In genomic region chr6:54481096-54481495, GRCh38 we compare ENCODE assay signal across 19 cellular contexts.
"Had no signal": no experiment of that assay in that cellular context is flagged by ENCODE, and none has a peak within 500 bp of the region (broad histone marks: within the 10 kb centered on the region; RNA-seq: fewer than 3 reads in every experiment).

No MANE protein-coding gene starts in this region.

- H3K36me3 ChIP-seq: breast epithelium, esophagus squamous epithelium, heart left ventricle, prostate gland, suprapubic skin, upper lobe of right lung had no signal

- H3K9me3 Mint-ChIP-seq: activated naive CD8-positive, alpha-beta T cell treated with anti-CD3 and anti-CD28 coated beads, Interleukin-2, amount 10 ng/mL, durations not matched to agents 7 days and 5 days; nephron progenitor cell had no signal

- H3K27me3 ChIP-seq: breast epithelium, esophagus squamous epithelium, heart left ventricle, suprapubic skin, upper lobe of right lung had no signal

- H3K4me1 Mint-ChIP-seq: activated CD4-positive, alpha-beta memory T cell treated with anti-CD3 and anti-CD28 coated beads, Interleukin-2, amount 10 ng/mL, durations not matched to agents 7 days and 5 days; activated naive CD8-positive, alpha-beta T cell treated with anti-CD3 and anti-CD28 coated beads, Interleukin-2, amount 10 ng/mL, durations not matched to agents 7 days and 5 days; nephron progenitor cell had no signal

- H3K4me1 ChIP-seq: breast epithelium, esophagus squamous epithelium, heart left ventricle, prostate gland, suprapubic skin, upper lobe of right lung had no signal

- H3K4me3 Mint-ChIP-seq: activated CD4-positive, alpha-beta memory T cell treated with anti-CD3 and anti-CD28 coated beads, Interleukin-2, amount 10 ng/mL, durations not matched to agents 7 days and 5 days; activated naive CD8-positive, alpha-beta T cell treated with anti-CD3 and anti-CD28 coated beads, Interleukin-2, amount 10 ng/mL, durations not matched to agents 7 days and 5 days; activated T-cell treated with anti-CD3 and anti-CD28 coated beads, Interleukin-2, amount 50 U/mL, for 72 hours; nephron progenitor cell had no signal

- H3K9me3 ChIP-seq: breast epithelium, esophagus squamous epithelium, heart left ventricle, prostate gland, suprapubic skin, upper lobe of right lung had no signal

- H3K27me3 Mint-ChIP-seq: activated CD4-positive, alpha-beta memory T cell treated with anti-CD3 and anti-CD28 coated beads, Interleukin-2, amount 10 ng/mL, durations not matched to agents 7 days and 5 days; activated naive CD8-positive, alpha-beta T cell treated with anti-CD3 and anti-CD28 coated beads, Interleukin-2, amount 10 ng/mL, durations not matched to agents 7 days and 5 days had no signal

- ATAC-seq: activated T-cell treated with anti-CD3 and anti-CD28 coated beads, Interleukin-2, amount 50 U/mL, for 72 hours; heart left ventricle; left lobe of liver; sciatic nerve; stimulated activated naive CD8-positive, alpha-beta T cell treated with anti-CD3 and anti-CD28 coated beads, Interleukin-15, Interleukin-2, amounts not matched to agents 100 U/mL and 50 U/mL, for 24 hours; upper lobe of right lung had no signal

- H3K27ac Mint-ChIP-seq: activated CD4-positive, alpha-beta memory T cell treated with anti-CD3 and anti-CD28 coated beads, Interleukin-2, amount 10 ng/mL, durations not matched to agents 7 days and 5 days; activated naive CD8-positive, alpha-beta T cell treated with anti-CD3 and anti-CD28 coated beads, Interleukin-2, amount 10 ng/mL, durations not matched to agents 7 days and 5 days; activated T-cell treated with anti-CD3 and anti-CD28 coated beads, Interleukin-2, amount 50 U/mL, for 72 hours; nephron progenitor cell had no signal

- H3K36me3 Mint-ChIP-seq: activated naive CD8-positive, alpha-beta T cell treated with anti-CD3 and anti-CD28 coated beads, Interleukin-2, amount 10 ng/mL, durations not matched to agents 7 days and 5 days had no signal

- H3K27ac ChIP-seq: breast epithelium, esophagus squamous epithelium, heart left ventricle, prostate gland, suprapubic skin, upper lobe of right lung, VCaP had no signal

- H3K4me3 ChIP-seq: breast epithelium, esophagus squamous epithelium, heart left ventricle, prostate gland, suprapubic skin, upper lobe of right lung had no signal

- DNase-seq: activated CD4-positive, alpha-beta memory T cell treated with anti-CD3 and anti-CD28 coated beads, Interleukin-2, amount 10 ng/mL, durations not matched to agents 7 days and 5 days; activated CD8-positive, alpha-beta memory T cell treated with anti-CD3 and anti-CD28 coated beads, Interleukin-2, amount 50 U/mL, for 4 hours; activated naive CD8-positive, alpha-beta T cell treated with anti-CD3 and anti-CD28 coated beads, Interleukin-2, amount 10 ng/mL, durations not matched to agents 7 days and 5 days; activated T-cell treated with anti-CD3 and anti-CD28 coated beads, Interleukin-2, amount 50 U/mL, for 72 hours; aorta; esophagus squamous epithelium; foreskin melanocyte; heart left ventricle; islet precursor cell; mesendoderm; nephron progenitor cell; stimulated activated naive CD8-positive, alpha-beta T cell treated with anti-CD3 and anti-CD28 coated beads, Interleukin-15, Interleukin-2, amounts not matched to agents 100 U/mL and 50 U/mL, for 24 hours; upper lobe of right lung had no signal
